16 cellular contexts compared by ENCODE assay signal in genomic region chr16:13306153-13306552, GRCh38.
"Had no signal": no experiment of that assay in that cellular context is flagged by ENCODE, and none has a peak within 500 bp of the region (broad histone marks: within the 10 kb centered on the region; RNA-seq: fewer than 3 reads in every experiment).

No MANE protein-coding gene starts in this region.

- DNase-seq: effector memory CD8-positive, alpha-beta T cell; glutamatergic neuron; islet precursor cell; left cardiac atrium; left ventricle myocardium inferior; naive thymus-derived CD8-positive, alpha-beta T cell; sigmoid colon; stimulated activated CD4-positive, alpha-beta T cell treated with anti-CD3 and anti-CD28 coated beads, Interleukin-2, amount 100 ng/mL, for 48 hours; stimulated activated naive CD4-positive, alpha-beta T cell treated with Interleukin-2 at 50 U/mL for 16 hours; uterus had no signal

- H3K36me3 ChIP-seq: esophagus muscularis mucosa, gastroesophageal sphincter, left ventricle myocardium inferior, neutrophil, right atrium auricular region, sigmoid colon, uterus had no signal

- H3K9me3 ChIP-seq: esophagus muscularis mucosa, gastroesophageal sphincter, left ventricle myocardium inferior, neutrophil, right atrium auricular region, sigmoid colon, uterus had no signal

- H3K27me3 ChIP-seq: esophagus muscularis mucosa, gastroesophageal sphincter, neutrophil, right atrium auricular region, sigmoid colon, uterus had no signal

- ATAC-seq: effector memory CD8-positive, alpha-beta T cell; gastroesophageal sphincter; left cardiac atrium; naive thymus-derived CD8-positive, alpha-beta T cell had no signal

- H3K27ac ChIP-seq: esophagus muscularis mucosa, gastroesophageal sphincter, left ventricle myocardium inferior, neutrophil, right atrium auricular region, sigmoid colon, uterus had no signal

- H3K4me1 ChIP-seq: esophagus muscularis mucosa, gastroesophageal sphincter, left ventricle myocardium inferior, right atrium auricular region, sigmoid colon, uterus had no signal

- H3K4me3 ChIP-seq: esophagus muscularis mucosa, gastroesophageal sphincter, left ventricle myocardium inferior, lung, right atrium auricular region, sigmoid colon, smooth muscle cell, uterus had no signal
